8 cellular contexts compared by ENCODE assay signal in the genomic region with DNA sequence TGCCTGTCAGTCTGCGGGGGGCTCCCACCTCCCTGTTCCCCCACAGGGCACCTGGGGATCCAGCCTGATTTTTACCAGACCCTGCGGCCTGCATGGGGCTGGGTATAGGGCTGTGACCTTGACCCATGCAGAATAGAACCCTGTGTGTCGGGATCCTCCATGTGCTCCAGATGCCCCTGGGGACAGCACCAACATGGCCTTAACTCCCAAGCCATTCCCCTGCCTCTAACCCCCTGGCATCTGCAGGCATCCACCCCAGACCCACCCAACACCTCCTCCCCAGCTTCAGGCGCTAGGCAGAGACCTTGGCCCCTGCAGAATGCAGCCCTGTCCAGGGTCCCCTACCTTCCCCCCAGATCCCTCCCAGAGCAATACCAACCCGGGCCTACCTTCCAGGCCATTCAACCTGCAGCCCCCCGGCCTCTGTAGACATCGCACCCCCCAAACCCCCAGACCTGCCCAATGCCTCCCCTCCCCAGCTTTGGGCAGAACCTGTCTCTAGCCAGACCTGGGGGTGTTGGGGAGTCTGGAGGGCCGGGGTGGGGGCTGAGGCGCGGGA. TPM values are rescaled to one million over a fixed set of nuclear protein-coding genes. Genes with fewer than 3 reads are reported as not detected.
DNase-seq lines count a peak whose midpoint lies in the region; ATAC-seq and TF ChIP-seq lines count a peak whose summit lies in the region.

No MANE protein-coding gene starts in this region.

- H3K27me3 ChIP-seq in esophagus squamous epithelium = peaks cover 0 to 85% (median 0%) of the 10 kb centered on the region in 4 donors
- H3K27me3 ChIP-seq in osteoblast (ENCODE audit: insufficient read depth, low read length) = peaks cover 18% of the 10 kb centered on the region
- H3K27me3 ChIP-seq in aorta (ENCODE audit: control insufficient read depth in 1 of 2, insufficient read depth in 2 of 2, low read length in 1 of 2) = no peaks in the 10 kb centered on the region

- 29 to 34% methylated on average over 3 to 6 of the region's 10 CpGs for WGBS in esophagus squamous epithelium, 2 donors
- 3 to 6% methylated on average over 10 of the region's 10 CpGs for WGBS in aorta, 2 donors

- no peak overlapping the region for H2AFZ ChIP-seq in osteoblast (ENCODE audit: low read length)

- intact Hi-C loops in activated naive CD4-positive, alpha-beta T cell treated with anti-CD3 and anti-CD28 coated beads for 36 hours (cut with micrococcal nuclease) = loop anchor here (5.0 kb wide), 1 partner anchor 290 kb away; a partner anchor contains a TSS
- intact Hi-C loops in esophagus squamous epithelium (cut with DNase I) = loop anchor here (5.0 to 10.0 kb wide), 2 partner anchors 132 to 160 kb away; no protein-coding TSS in a partner anchor
- intact Hi-C loops in aorta (cut with DNase I) = loop anchor here (2.0 to 10.0 kb wide), 4 partner anchors 35 to 135 kb away; no protein-coding TSS in a partner anchor

- no peaks in the 10 kb centered on the region for H3K36me3 Mint-ChIP-seq in activated naive CD4-positive, alpha-beta T cell treated with anti-CD3 and anti-CD28 coated beads, Interleukin-2, amount 50 U/mL, for 72 hours
- H3K36me3 Mint-ChIP-seq in activated naive CD4-positive, alpha-beta T cell treated with anti-CD3 and anti-CD28 coated beads for 36 hours (ENCODE audit: low read depth) = no peaks in the 10 kb centered on the region

- CTCF ChIA-PET in activated naive CD4-positive, alpha-beta T cell treated with anti-CD3 and anti-CD28 coated beads for 36 hours (lab: Charles Lee) = interaction anchor here (0.5 to 2.5 kb wide), 24 partner anchors 9 to 373 kb away, joined by 3 to 12 read pairs (median 4); no protein-coding TSS in a partner anchor

- no peak for TF ChIP-seq CTCF in esophagus squamous epithelium (IDR thresholded peaks at IDR 0.05)
- peak; percentile 4 for TF ChIP-seq CTCF in osteoblast (IDR thresholded peaks at IDR 0.05; ENCODE audit: extremely low read depth, low read depth, low read length)

- peak overlapping the region; percentile 69 to 93 (median 86) for H3K27ac ChIP-seq in esophagus squamous epithelium
- no peak overlapping the region for H3K27ac ChIP-seq in osteoblast (ENCODE audit: low read depth, low read length)
- H3K27ac ChIP-seq in aorta (ENCODE audit: low read depth in 1 of 2, low read length in 2 of 2) = peak overlapping the region; percentile 83 to 89

- no peaks in the 10 kb centered on the region for H3K79me2 ChIP-seq in osteoblast (ENCODE audit: insufficient read depth, low read length)

- H4K20me1 ChIP-seq in osteoblast (ENCODE audit: insufficient read depth, low read length) = no peaks in the 10 kb centered on the region

- H3K27me3 Mint-ChIP-seq in activated naive CD4-positive, alpha-beta T cell treated with anti-CD3 and anti-CD28 coated beads for 36 hours (ENCODE audit: low read depth) = peaks cover 55% of the 10 kb centered on the region

- peaks cover 14% of the 10 kb centered on the region for H3K4me1 Mint-ChIP-seq in activated naive CD4-positive, alpha-beta T cell treated with anti-CD3 and anti-CD28 coated beads for 36 hours (ENCODE audit: low read depth)

- ATAC-seq in activated naive CD4-positive, alpha-beta T cell treated with anti-CD3 and anti-CD28 coated beads, Interleukin-2, amount 50 U/mL, for 72 hours = peak; percentile 18 to 45
- ATAC-seq in aorta (ENCODE audit: low FRiP score) (peak; percentile 15), HG02840 (IDR thresholded peaks at IDR 0.05; ENCODE audit: low FRiP score, unreplicated experiment) (no peak)

- H3K4me1 ChIP-seq in esophagus squamous epithelium = peaks cover 23 to 100% (median 71%) of the 10 kb centered on the region in 3 donors
- peaks cover 22% of the 10 kb centered on the region for H3K4me1 ChIP-seq in osteoblast (ENCODE audit: insufficient read depth, low read length)
- H3K4me1 ChIP-seq in aorta (ENCODE audit: control insufficient read depth in 1 of 2, insufficient read depth in 2 of 2, low read length in 2 of 2) = peaks cover 0 to 8% of the 10 kb centered on the region in 2 donors

- H3K36me3 ChIP-seq in esophagus squamous epithelium (no peaks in the 10 kb centered on the region), osteoblast (ENCODE audit: insufficient read depth, low read length) (no peaks in the 10 kb centered on the region), aorta (ENCODE audit: control insufficient read depth in 1 of 2, insufficient read depth in 2 of 2, low read length in 1 of 2) (no peaks in the 10 kb centered on the region)

- no peak overlapping the region for H3K4me3 Mint-ChIP-seq in activated naive CD4-positive, alpha-beta T cell treated with anti-CD3 and anti-CD28 coated beads for 36 hours

- no peak overlapping the region for H3K27ac Mint-ChIP-seq in activated naive CD4-positive, alpha-beta T cell treated with anti-CD3 and anti-CD28 coated beads, Interleukin-2, amount 50 U/mL, for 72 hours
- H3K27ac Mint-ChIP-seq in activated naive CD4-positive, alpha-beta T cell treated with anti-CD3 and anti-CD28 coated beads for 36 hours = no peak overlapping the region

- H3K9me3 ChIP-seq in esophagus squamous epithelium (no peaks in the 10 kb centered on the region), osteoblast (ENCODE audit: low read depth, low read length) (no peaks in the 10 kb centered on the region), aorta (ENCODE audit: control insufficient read depth, low read length) (no peaks in the 10 kb centered on the region)

- H3K9me3 Mint-ChIP-seq in activated naive CD4-positive, alpha-beta T cell treated with anti-CD3 and anti-CD28 coated beads, Interleukin-2, amount 50 U/mL, for 72 hours = no peaks in the 10 kb centered on the region
- no peaks in the 10 kb centered on the region for H3K9me3 Mint-ChIP-seq in activated naive CD4-positive, alpha-beta T cell treated with anti-CD3 and anti-CD28 coated beads for 36 hours

- no peak for TF ChIP-seq POLR2A in esophagus squamous epithelium (IDR thresholded peaks at IDR 0.05)

- peak overlapping the region in 3 of 4 donors; percentile 52 to 70 (median 57) for H3K4me3 ChIP-seq in esophagus squamous epithelium
- no peak overlapping the region for H3K4me3 ChIP-seq in osteoblast (ENCODE audit: insufficient read depth, low read length)
- H3K4me3 ChIP-seq in aorta (ENCODE audit: low read length in 2 of 2) = no peak overlapping the region

- H3K4me2 ChIP-seq in osteoblast (ENCODE audit: insufficient read depth, low read length) = peak overlapping the region; percentile 50

- DNase-seq in activated naive CD4-positive, alpha-beta T cell treated with anti-CD3 and anti-CD28 coated beads, Interleukin-2, amount 50 U/mL, for 72 hours (ENCODE audit: low spot score in 2 of 2) = no peak
- no peak for DNase-seq in activated naive CD4-positive, alpha-beta T cell treated with anti-CD3 and anti-CD28 coated beads for 36 hours
- DNase-seq in esophagus squamous epithelium (lab: John Stamatoyannopoulos, UW) (no peak), osteoblast (ENCODE audit: insufficient read length, low spot score, missing footprints) (no peak), aorta (no peak), NOMO-1 (lab: John Stamatoyannopoulos, UW; ENCODE audit: unreplicated experiment in 2 of 2) (no peak), NCI-H526 (lab: John Stamatoyannopoulos, UW) (no peak)

RNA-seq across cellular contexts. Expression of a gene that starts 0.8 kb away (rescaled TPM):
- not detected for total RNA-seq in activated naive CD4-positive, alpha-beta T cell treated with anti-CD3 and anti-CD28 coated beads, Interleukin-2, amount 50 U/mL, for 72 hours
- total RNA-seq in activated naive CD4-positive, alpha-beta T cell treated with anti-CD3 and anti-CD28 coated beads for 36 hours = under 1 TPM; 0.07 to 0.19 TPM
- 100 to 1,000 TPM in 1 of 4 donors, 10 to 100 TPM in 2, 1 to 10 TPM in 1; 8.9 to 182 (median 20.3) TPM for total RNA-seq in esophagus squamous epithelium
- 69.1 and 113 TPM in 2 replicates for total RNA-seq in osteoblast
- 100 to 1,000 TPM; 556 to 836 TPM for total RNA-seq in aorta
- polyA plus RNA-seq in aorta = 1,000 to 10,000 TPM in 1 of 2 donors, 100 to 1,000 TPM in 1; 262 to 1,097 TPM

RNA-seq across cellular contexts. Expression of a gene that starts 56.4 kb away (rescaled TPM):
- 10 to 100 TPM; 12.2 to 17.1 TPM for total RNA-seq in activated naive CD4-positive, alpha-beta T cell treated with anti-CD3 and anti-CD28 coated beads, Interleukin-2, amount 50 U/mL, for 72 hours
- 1 to 10 TPM; 7.9 to 9.2 TPM for total RNA-seq in activated naive CD4-positive, alpha-beta T cell treated with anti-CD3 and anti-CD28 coated beads for 36 hours
- total RNA-seq in esophagus squamous epithelium = 10 to 100 TPM in 3 of 4 donors, 1 to 10 TPM in 1; 8.0 to 13.2 (median 12.2) TPM
- total RNA-seq in osteoblast = 46.7 and 48.9 TPM in 2 replicates
- 10 to 100 TPM; 14.7 to 18.9 TPM for total RNA-seq in aorta
- 1 to 10 TPM; 6.1 to 8.4 TPM for polyA plus RNA-seq in aorta

Comparison
In these comparisons a context has a peak if more than half of its experiments do, and no peak if none do; other contexts are left out.
1. H3K4me3 ChIP-seq: peak in esophagus squamous epithelium (3 of 4); none in osteoblast (single experiment) and aorta (0 of 2).
2. RNA of a gene that starts 0.8 kb away (total RNA-seq): 556 to 836 TPM in aorta, 69.1 to 113 TPM in osteoblast and 8.9 to 182 TPM in esophagus squamous epithelium; 0.07 to 0.19 TPM in activated naive CD4-positive, alpha-beta T cell treated with anti-CD3 and anti-CD28 coated beads for 36 hours and not detected in activated naive CD4-positive, alpha-beta T cell treated with anti-CD3 and anti-CD28 coated beads, Interleukin-2, amount 50 U/mL, for 72 hours; every median in the first group is over 4 times any median in the second.